In genomic region chr4:73660808-73661207, GRCh38 we compare ENCODE assay signal across 26 cellular contexts. TPM values are rescaled to one million over a fixed set of nuclear protein-coding genes. Genes with fewer than 3 reads are reported as not detected.
DNase-seq lines count a peak whose midpoint lies in the region; ATAC-seq, FAIRE-seq and TF ChIP-seq lines count a peak whose summit lies in the region.
"Had no signal": no experiment of that assay in that cellular context is flagged by ENCODE, and none has a peak within 500 bp of the region (broad histone marks: within the 10 kb centered on the region; RNA-seq: fewer than 3 reads in every experiment).

No MANE protein-coding gene starts in this region.

- H3K9me3 ChIP-seq in PC-3 (ENCODE audit: low read length) (no peaks in the 10 kb centered on the region), K562 (replicated peaks; ENCODE audit: control insufficient read depth, insufficient read depth, low read depth, low read length) (no peaks in the 10 kb centered on the region), skeletal muscle satellite cell (replicated peaks; ENCODE audit: low read length) (no peaks in the 10 kb centered on the region)
- H3K9me3 ChIP-seq: BLaER1 treated with 17β-estradiol and CSF1 and Interleukin-3, amounts not matched to agents 10 nM and 100 nM had no signal

- no peaks in the 10 kb centered on the region for H3K36me3 ChIP-seq in PC-3 (ENCODE audit: low read depth, low read length)
- H3K36me3 ChIP-seq in K562 (ENCODE audit: control insufficient read depth, insufficient read depth, low read length) = no peaks in the 10 kb centered on the region
- H3K36me3 ChIP-seq in skeletal muscle satellite cell (ENCODE audit: insufficient read depth, low read length) = no peaks in the 10 kb centered on the region
- H3K36me3 ChIP-seq: BLaER1 treated with 17β-estradiol and CSF1 and Interleukin-3, amounts not matched to agents 10 nM and 100 nM had no signal

- peak; percentile 35 for DNase-seq in CMK (ENCODE audit: low read depth)
- no peak for DNase-seq in PC-3
- DNase-seq in K562 (ENCODE audit: extremely low read depth in 1 of 4, low spot score in 3 of 4) = no peak
- DNase-seq in dermis blood vessel endothelial cell = no peak
- no peak for DNase-seq in NCI-H128 (lab: John Stamatoyannopoulos, UW; ENCODE audit: unreplicated experiment)
- no peak for DNase-seq in T-helper 9 cell
- DNase-seq: AML-193; CD4-positive, alpha-beta T cell; COR-L47; Karpas-422; NCI-H1092 treated with DMSO at 0.1 percent for 48 hours; NCI-H146; NCI-H2029 treated with DMSO at 0.1 percent for 48 hours; NCI-H446 treated with DMSO at 0.1 percent for 48 hours; NCI-H526; NCI-H82; NK-92 treated with Interleukin-12 subunit alpha and Interleukin-12 subunit beta, amount 100 ng/mL, for 24 hours; PC-9; RPMI8226; SHP77 had no signal

- in situ Hi-C loops in K562 (cut with MboI) = loop anchor here (10.0 kb wide), 1 partner anchor 374 kb away; the partner anchor contains the start of gene CXCL3

- H4K20me1 ChIP-seq in PC-3 (ENCODE audit: low read length) (no peaks in the 10 kb centered on the region), K562 (replicated peaks; ENCODE audit: control insufficient read depth, insufficient read depth, low read length) (no peaks in the 10 kb centered on the region)
- H4K20me1 ChIP-seq: BLaER1 treated with 17β-estradiol and CSF1 and Interleukin-3, amounts not matched to agents 10 nM and 100 nM had no signal

- no peak for TF ChIP-seq RAD21 in K562 (CRISPR knock-in tag; conservative IDR thresholded peaks at IDR 0.05 in 1 of 2, IDR thresholded peaks at IDR 0.05 in 1 of 2)

- peaks cover 40% of the 10 kb centered on the region for H3K4me1 ChIP-seq in PC-3 (ENCODE audit: insufficient read depth, low read length)
- no peaks in the 10 kb centered on the region; a peak in 1 of 5 replicates for H3K4me1 ChIP-seq in K562 (replicated peaks in 1 of 2; ENCODE audit: control insufficient read depth in 2 of 2, insufficient read depth in 2 of 2, low read length in 2 of 2)
- H3K4me1 ChIP-seq in skeletal muscle satellite cell (ENCODE audit: control insufficient read depth, insufficient read depth, low read length) = peaks cover 45% of the 10 kb centered on the region

- H2AFZ ChIP-seq in PC-3 (ENCODE audit: low read length) (no peak overlapping the region), K562 (ENCODE audit: low read depth, low read length) (no peak overlapping the region)
- H2AFZ ChIP-seq: PC-9 had no signal

- H3K9ac ChIP-seq in PC-3 (ENCODE audit: low read length) = no peak overlapping the region
- no peak overlapping the region for H3K9ac ChIP-seq in K562 (ENCODE audit: insufficient read depth in 1 of 2, low read depth in 2 of 2, low read length in 2 of 2)
- peak overlapping the region; percentile 23 for H3K9ac ChIP-seq in skeletal muscle satellite cell (ENCODE audit: low read depth, low read length)
- H3K9ac ChIP-seq: BLaER1 treated with 17β-estradiol and CSF1 and Interleukin-3, amounts not matched to agents 10 nM and 100 nM had no signal

- TF ChIP-seq EP300 in K562 (IDR thresholded peaks at IDR 0.05; ENCODE audit: low read length) = no peak

- no peaks in the 10 kb centered on the region for H3K9me2 ChIP-seq in PC-3 (replicated peaks; ENCODE audit: low read length)

- TF ChIP-seq CTCF in PC-3 (conservative IDR thresholded peaks at IDR 0.05; ENCODE audit: low read depth, low read length) (no peak), K562 (IDR thresholded peaks at IDR 0.05 in 2 of 3, conservative IDR thresholded peaks at IDR 0.05 in 1 of 3; ENCODE audit: insufficient read depth in 2 of 3, low read depth in 1 of 3, low read length in 3 of 3) (no peak)

- H3K79me2 ChIP-seq in PC-3 (ENCODE audit: low read length) = no peaks in the 10 kb centered on the region
- no peaks in the 10 kb centered on the region for H3K79me2 ChIP-seq in K562 (ENCODE audit: control insufficient read depth, insufficient read depth, low read length)

- CTCF ChIA-PET in PC-3 (lab: Charles Lee) = no interaction called here
- CTCF ChIA-PET in K562 (lab: Yijun Ruan, JAX; ENCODE audit: low intra/inter-chr PET ratio) = no interaction called here

- ATAC-seq in PC-3 (no peak), K562 (no peak)

- POLR2A ChIA-PET in PC-3 (lab: Charles Lee; ENCODE audit: unreplicated experiment) = no interaction called here
- POLR2A ChIA-PET in K562 (lab: Yijun Ruan, JAX) = interaction anchor here (0.5 kb wide), 1 partner anchor 155 kb away, joined by 3 read pairs; no protein-coding TSS in a partner anchor

- no peaks in the 10 kb centered on the region for H3K27me3 ChIP-seq in PC-3 (ENCODE audit: low read length)
- H3K27me3 ChIP-seq in K562 (ENCODE audit: control insufficient read depth in 2 of 2, insufficient read depth in 2 of 2, low read length in 2 of 2) = no peaks in the 10 kb centered on the region
- H3K27me3 ChIP-seq in skeletal muscle satellite cell (ENCODE audit: control insufficient read depth, insufficient read depth, low read length) = no peaks in the 10 kb centered on the region
- H3K27me3 ChIP-seq: BLaER1 treated with 17β-estradiol and CSF1 and Interleukin-3, amounts not matched to agents 10 nM and 100 nM had no signal

- H3F3A ChIP-seq in PC-3 (ENCODE audit: low read length, unreplicated experiment) = peaks cover 6% of the 10 kb centered on the region

- FAIRE-seq in K562 (lab: Jason Lieb, UNC) = peak; percentile 64
- FAIRE-seq: A204.1, H1 had no signal

- no peak overlapping the region for H3K4me3 ChIP-seq in PC-3 (ENCODE audit: low read length)
- H3K4me3 ChIP-seq in K562 = no peak overlapping the region
- H3K4me3 ChIP-seq in skeletal muscle satellite cell (ENCODE audit: low read length) = no peak overlapping the region
- H3K4me3 ChIP-seq: BLaER1 treated with 17β-estradiol and CSF1 and Interleukin-3, amounts not matched to agents 10 nM and 100 nM; PC-9 had no signal

- 25% methylated on average over 2 of the region's 3 CpGs for WGBS in K562 (ENCODE audit: insufficient coverage, low coverage, missing lambda C conversion rate)

- intact Hi-C loops in PC-3 (cut with micrococcal nuclease) = loop anchor here (5.0 kb wide), 2 partner anchors 46 to 376 kb away; partner anchors contain the start of gene CXCL3
- intact Hi-C loops in K562 (cut with micrococcal nuclease) = loop anchor here (5.0 kb wide), 3 partner anchors 66 to 651 kb away; partner anchors contain the start of gene CXCL3

- no peak for TF ChIP-seq POLR2A in K562 (conservative IDR thresholded peaks at IDR 0.05)

- BruUV-seq in PC-3 (replicated peaks; lab: Mats Ljungman, UMichigan) (no TSS peak), K562 (replicated peaks; lab: Mats Ljungman, UMichigan) (no TSS peak)

- H3K4me2 ChIP-seq in PC-3 (ENCODE audit: low read length) (no peak overlapping the region), K562 (ENCODE audit: insufficient read depth, low read length) (no peak overlapping the region), skeletal muscle satellite cell (ENCODE audit: low read length) (no peak overlapping the region)
- H3K4me2 ChIP-seq: PC-9 had no signal

- peak overlapping the region; percentile 75 for H3K27ac ChIP-seq in PC-3 (ENCODE audit: low read length)
- no peak overlapping the region for H3K27ac ChIP-seq in K562 (ENCODE audit: extremely low read depth, low read depth, low read length)
- H3K27ac ChIP-seq: PC-9 had no signal

- no peaks in the 10 kb centered on the region for H3K9me1 ChIP-seq in K562 (ENCODE audit: control insufficient read depth, insufficient read depth, low read length)

TF ChIP-seq in K562, 482 proteins besides CTCF, POLR2A, EP300 and RAD21 (continues in another document):
- TF ChIP-seq BRF1 (IDR thresholded peaks at IDR 0.05; ENCODE audit: borderline replicate concordance, extremely low read depth, insufficient read length) (no peak), CBX3 (IDR thresholded peaks at IDR 0.05; ENCODE audit: borderline replicate concordance in 1 of 2, low read length in 2 of 2) (no peak), USF1 (CRISPR knock-in tag; IDR thresholded peaks at IDR 0.05) (no peak), SLC30A9 (CRISPR knock-in tag; IDR thresholded peaks at IDR 0.05) (no peak), POLR2AphosphoS2 (IDR thresholded peaks at IDR 0.05; ENCODE audit: low read length) (no peak)

RNA-seq across cellular contexts. Expression of gene RASSF6, which starts 40.6 kb away (rescaled TPM):
- 0.69 and 1.1 TPM in 2 replicates for total RNA-seq in PC-3 (2014; rRNA removed)
- 0.25 TPM in 1 of 2 replicates, not detected in the other for total RNA-seq in K562 (2011; cell fraction: chromatin; rRNA removed; ENCODE audit: low replicate concordance)
- total RNA-seq in K562 (2011; cell fraction: nucleolus; rRNA removed) = not detected in 2 replicates
- not detected in 2 replicates for total RNA-seq in K562 (2011; cell fraction: nucleoplasm; rRNA removed)
- under 0.01 and 0.04 TPM in 2 replicates for total RNA-seq in K562 (2014; rRNA removed)
- 0.04 and 0.16 TPM in 2 replicates for total RNA-seq in K562 (2014; rRNA removed; fragmentation: Illumina TruSeq; extraction: Trizol)
- total RNA-seq in K562 (2015; rRNA removed; fragmentation: Illumina TruSeq; extraction: Trizol) = 0.08 and 0.25 TPM in 2 replicates
- total RNA-seq in K562 (2021) = 0.02 and 0.11 TPM in 2 replicates
- polyA plus RNA-seq in K562 (2011; rRNA removed) = 0.07 and 0.08 TPM in 2 replicates
- under 0.01 and 0.01 TPM in 2 replicates for polyA plus RNA-seq in K562 (2011; cell fraction: cytosol; rRNA removed)
- polyA plus RNA-seq in K562 (2011; cell fraction: nucleus; rRNA removed) = 0.01 TPM in 1 of 2 replicates, not detected in the other
- 0.10 and 0.40 TPM in 2 replicates for polyA plus RNA-seq in K562 (2012)
- polyA plus RNA-seq in K562 (2014; fragmentation: Illumina TruSeq; extraction: Trizol) = 0.07 and 0.10 TPM in 2 replicates
- polyA plus RNA-seq in K562 (2014; fragmentation: Nextera tagmentation; extraction: Ambion mirVana) = under 1 TPM in 1 of 2 experiments, not detected in 1; 0.04 TPM
- polyA plus RNA-seq in K562 (2014; rRNA removed) = 0.07 and 0.08 TPM in 2 replicates
- 0.07 TPM in 1 of 2 replicates, not detected in the other for polyA minus RNA-seq in K562 (2011; rRNA and poly(A)+ RNA removed)
- not detected in 2 replicates for polyA minus RNA-seq in K562 (2011; cell fraction: cytosol; rRNA and poly(A)+ RNA removed)
- polyA minus RNA-seq in K562 (2011; cell fraction: nucleus; rRNA and poly(A)+ RNA removed) = 0.11 and 0.13 TPM in 2 replicates
- total RNA-seq in skeletal muscle satellite cell (2012; rRNA removed) = under 0.01 and 0.22 TPM in 2 replicates
- under 0.01 and 0.23 TPM in 2 replicates for total RNA-seq in dermis blood vessel endothelial cell
- total RNA-seq: Daoy, G401 had no signal
